Comparison of ENCODE assay signal across 22 cellular contexts in the genomic region with DNA sequence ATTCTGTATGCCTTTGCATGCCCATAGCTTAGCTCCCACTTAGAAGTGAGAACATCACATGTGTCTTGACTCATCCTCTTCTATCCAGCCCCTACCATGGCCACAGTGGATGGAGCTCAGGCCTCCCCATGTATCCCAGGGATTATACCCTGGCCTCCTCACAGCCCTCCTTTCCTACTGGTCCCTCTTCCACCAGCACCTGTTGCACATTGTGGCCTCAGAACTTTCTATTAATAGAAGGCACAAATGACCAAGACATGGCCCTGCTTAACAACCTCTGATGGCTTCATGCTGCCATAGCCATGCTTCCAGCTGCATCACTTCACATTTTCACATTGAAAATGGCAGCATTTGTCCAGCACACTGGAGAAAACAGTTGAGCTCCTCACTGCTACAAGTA.
"Had no signal": no experiment of that assay in that cellular context is flagged by ENCODE, and none has a peak within 500 bp of the region (broad histone marks: within the 10 kb centered on the region; RNA-seq: fewer than 3 reads in every experiment).

No MANE protein-coding gene starts in this region.

- FAIRE-seq: islet of Langerhans, pancreas, small intestine had no signal

- H3K4me3 ChIP-seq: heart left ventricle, left ventricle myocardium inferior, lung, pancreas, right atrium auricular region, right lobe of liver, spleen, suprapubic skin, thoracic aorta, tibial artery, uterus had no signal

- H3K27ac ChIP-seq: left ventricle myocardium inferior, pancreas, right atrium auricular region, right lobe of liver, spleen, suprapubic skin, thoracic aorta, tibial artery, uterus had no signal

- ATAC-seq: heart left ventricle; naive thymus-derived CD8-positive, alpha-beta T cell; pancreas; right lobe of liver; stimulated activated effector memory CD8-positive, alpha-beta T cell treated with anti-CD3 and anti-CD28 coated beads, Interleukin-12 subunit alpha, Interleukin-12 subunit beta, amount 100 ng/mL, for 72 hours had no signal

- H3K27me3 ChIP-seq: heart left ventricle, pancreas, right atrium auricular region, right lobe of liver, spleen, suprapubic skin, tibial artery, uterus had no signal

- H3K9me3 ChIP-seq: heart left ventricle, left ventricle myocardium inferior, pancreas, right atrium auricular region, right lobe of liver, suprapubic skin, thoracic aorta, tibial artery, uterus had no signal

- DNase-seq: heart left ventricle; hypothalamus; immature natural killer cell; left ventricle myocardium inferior; mesendoderm; naive thymus-derived CD8-positive, alpha-beta T cell; nucleus accumbens; pancreas; posterior cingulate gyrus; right lobe of liver; small intestine; spleen; stimulated activated CD4-positive, alpha-beta T cell treated with anti-CD3 and anti-CD28 coated beads, Interleukin-4, amount 100 ng/mL, for 24 hours; stimulated activated naive CD4-positive, alpha-beta T cell; tibial artery; uterus had no signal

- H3K36me3 ChIP-seq: heart left ventricle, left ventricle myocardium inferior, pancreas, right atrium auricular region, right lobe of liver, spleen, suprapubic skin, thoracic aorta, tibial artery, uterus had no signal

- H3K4me1 ChIP-seq: pancreas, right atrium auricular region, right lobe of liver, spleen, suprapubic skin, tibial artery, uterus had no signal
